In genomic region chr3:157064402-157064801, GRCh38 we compare ENCODE assay signal across 10 cellular contexts.
A peak's percentile ranks its signal among the peaks of the same experiment; 100 is the strongest.
DNase-seq lines count a peak whose midpoint lies in the region; ATAC-seq, FAIRE-seq and TF ChIP-seq lines count a peak whose summit lies in the region.
"Had no signal": no experiment of that assay in that cellular context is flagged by ENCODE, and none has a peak within 500 bp of the region (broad histone marks: within the 10 kb centered on the region; RNA-seq: fewer than 3 reads in every experiment).

No MANE protein-coding gene starts in this region.

- no peak for TF ChIP-seq CTCF in endodermal cell (conservative IDR thresholded peaks at IDR 0.05)
- no peak for TF ChIP-seq CTCF in vagina (IDR thresholded peaks at IDR 0.05)

- no peak overlapping the region for H3K27ac Mint-ChIP-seq in endodermal cell
- H3K27ac Mint-ChIP-seq: activated naive CD4-positive, alpha-beta T cell treated with anti-CD3 and anti-CD28 coated beads for 36 hours had no signal

- peaks cover 7% of the 10 kb centered on the region for H3K9me3 ChIP-seq in endodermal cell (ENCODE audit: control insufficient read depth, low read length)
- H3K9me3 ChIP-seq in vagina: no peaks in the 10 kb centered on the region

- DNase-seq in GM18507 (ENCODE audit: extremely low spot score, insufficient read length, low read depth) (no peak), endodermal cell (peak; percentile 72), vagina (ENCODE audit: extremely low spot score in 2 of 2) (no peak), G401 (ENCODE audit: low spot score) (no peak), HuH-7.5 (ENCODE audit: low spot score) (no peak), HT-29 (ENCODE audit: low spot score) (no peak)
- DNase-seq: activated naive CD4-positive, alpha-beta T cell treated with anti-CD3 and anti-CD28 coated beads for 36 hours had no signal

- WGBS in endodermal cell (ENCODE audit: insufficient coverage in 1 of 2, insufficient read length in 1 of 2), 2 experiments: 76 to 84% methylated on average over 4 to 7 of the region's 7 CpGs

- in situ Hi-C loops in G401 (cut with HindIII; ENCODE audit: low sequenced_read_pairs): no loop called here

- H3K4me1 ChIP-seq in endodermal cell (ENCODE audit: control insufficient read depth, insufficient read depth, low read length) (peaks cover 6% of the 10 kb centered on the region), vagina (no peaks in the 10 kb centered on the region)

- FAIRE-seq in GM18507 (lab: Jason Lieb, UNC): peak; percentile 82

- H3K9me3 Mint-ChIP-seq in endodermal cell: no peaks in the 10 kb centered on the region
- H3K9me3 Mint-ChIP-seq: activated naive CD4-positive, alpha-beta T cell treated with anti-CD3 and anti-CD28 coated beads for 36 hours had no signal

- H3K27ac ChIP-seq in endodermal cell (ENCODE audit: low read depth, low read length) (no peak overlapping the region), vagina (no peak overlapping the region)
- H3K27ac ChIP-seq: epithelial cell of prostate had no signal

- H3K4me3 Mint-ChIP-seq in endodermal cell: no peak overlapping the region
- H3K4me3 Mint-ChIP-seq: activated naive CD4-positive, alpha-beta T cell treated with anti-CD3 and anti-CD28 coated beads for 36 hours had no signal

- peaks cover 5% of the 10 kb centered on the region for H3K27me3 Mint-ChIP-seq in endodermal cell (ENCODE audit: insufficient read depth)

- H3K27me3 ChIP-seq in endodermal cell (ENCODE audit: control insufficient read depth, insufficient read depth, low read length, poor library complexity, severe bottlenecking) (no peaks in the 10 kb centered on the region), vagina (no peaks in the 10 kb centered on the region)

- ATAC-seq in GM21528 (IDR thresholded peaks at IDR 0.05; ENCODE audit: low FRiP score, unreplicated experiment) (peak; percentile 77), HG03432 (IDR thresholded peaks at IDR 0.05; ENCODE audit: unreplicated experiment) (peak; percentile 81)

- peaks cover 36% of the 10 kb centered on the region for H3K4me1 Mint-ChIP-seq in endodermal cell

- H3K36me3 ChIP-seq in endodermal cell (ENCODE audit: control insufficient read depth, insufficient read depth, low read length): no peaks in the 10 kb centered on the region
- no peaks in the 10 kb centered on the region for H3K36me3 ChIP-seq in vagina

- H3K36me3 Mint-ChIP-seq in endodermal cell (ENCODE audit: low read depth): no peaks in the 10 kb centered on the region

- no peak for TF ChIP-seq POLR2A in vagina (IDR thresholded peaks at IDR 0.05)

- H3K9ac ChIP-seq in endodermal cell (ENCODE audit: extremely low read depth, low read length, poor library complexity, severe bottlenecking): no peak overlapping the region

- intact Hi-C loops in vagina (cut with DNase I): no loop called here

- H3K4me3 ChIP-seq in endodermal cell (ENCODE audit: low read length): no peak overlapping the region
- H3K4me3 ChIP-seq in vagina: no peak overlapping the region
